In genomic region chr16:85460983-85461813, GRCh38 we compare ENCODE assay signal across 8 cellular contexts.
DNase-seq lines count a peak whose midpoint lies in the region; ATAC-seq, FAIRE-seq and TF ChIP-seq lines count a peak whose summit lies in the region.

No MANE protein-coding gene starts in this region.

- H3K23me2 ChIP-seq in H9 (ENCODE audit: insufficient read length, low read depth, low read length, poor library complexity, severe bottlenecking) = peaks cover 8% of the 10 kb centered on the region

- H3K4me3 ChIP-seq in fibroblast of mammary gland (ENCODE audit: control insufficient read depth, low read depth, low read length) = no peak overlapping the region
- no peak overlapping the region for H3K4me3 ChIP-seq in skeletal muscle cell (ENCODE audit: low read depth, low read length)

- H2AK5ac ChIP-seq in H9 (ENCODE audit: insufficient read length, low read length) = no peak overlapping the region

- no peak overlapping the region for H4K5ac ChIP-seq in H9 (ENCODE audit: insufficient read length, low read depth, low read length)

- H4K8ac ChIP-seq in H9 (replicated peaks; ENCODE audit: insufficient read length, low read depth, low read length) = no peak overlapping the region

- no peak overlapping the region for H2BK5ac ChIP-seq in H9 (ENCODE audit: insufficient read length, low read length)

- FAIRE-seq in GM19239 (lab: Jason Lieb, UNC) = no peak

- H3K4ac ChIP-seq in H9 (ENCODE audit: low read depth, low read length) = no peak overlapping the region

- H3K4me1 ChIP-seq in H9 (ENCODE audit: insufficient read depth, low read length) = peaks cover 8% of the 10 kb centered on the region

- H3K4me3 Mint-ChIP-seq in H9 = peak overlapping the region; percentile 71 to 86

- no peak overlapping the region for H3K9ac ChIP-seq in H9 (ENCODE audit: extremely low read depth, insufficient read length, low read length)

- no peak overlapping the region for H4K91ac ChIP-seq in H9 (ENCODE audit: insufficient read length, low read depth, low read length)

- no peaks in the 10 kb centered on the region for H3K36me3 Mint-ChIP-seq in H9 (ENCODE audit: insufficient read depth in 1 of 3, low read depth in 3 of 3)

- no peaks in the 10 kb centered on the region for H3K79me2 ChIP-seq in H9 (ENCODE audit: insufficient read depth, low read length)

- peak overlapping the region in 2 of 3 experiments; percentile 42 to 53; a peak in 2 of 7 replicates for H3K27ac Mint-ChIP-seq in H9

- no peak overlapping the region for H2BK20ac ChIP-seq in H9 (ENCODE audit: low read depth, low read length, poor library complexity, severe bottlenecking)

- H3K9me3 Mint-ChIP-seq in H9 = no peaks in the 10 kb centered on the region

- no peak overlapping the region for H3K14ac ChIP-seq in H9 (ENCODE audit: insufficient read depth, low read length)

- H3K79me1 ChIP-seq in H9 (ENCODE audit: insufficient read depth, low read depth, low read length, poor library complexity, severe bottlenecking) = no peaks in the 10 kb centered on the region

- H2BK15ac ChIP-seq in H9 (ENCODE audit: low read depth, low read length) = no peak overlapping the region

- WGBS in H9 (ENCODE audit: extremely low coverage, insufficient read length, low lambda C conversion rate) = no CpG with 5 or more reads among the region's 16 CpGs

- ATAC-seq in GM21423 (IDR thresholded peaks at IDR 0.05; ENCODE audit: unreplicated experiment) = no peak

- peak overlapping the region; percentile 45 for H3K4me2 ChIP-seq in H9 (ENCODE audit: insufficient read depth, insufficient read length, low read length)

- H4K20me1 ChIP-seq in H9 (ENCODE audit: control insufficient read depth, insufficient read depth, insufficient read length) = no peaks in the 10 kb centered on the region

- H3K4me1 Mint-ChIP-seq in H9 = peaks cover 28 to 49% of the 10 kb centered on the region in 2 experiments

- H3K27me3 Mint-ChIP-seq in H9 (ENCODE audit: low read depth) = peaks cover 88% of the 10 kb centered on the region

- H3K9me3 ChIP-seq in H9 (ENCODE audit: control insufficient read depth, low read depth, low read length) = no peaks in the 10 kb centered on the region

- H3K56ac ChIP-seq in H9 (ENCODE audit: insufficient read length, low read depth, low read length) = no peak overlapping the region

- no peak overlapping the region for H3K18ac ChIP-seq in H9 (ENCODE audit: insufficient read length, low read depth, low read length)

- no peak overlapping the region for H2BK12ac ChIP-seq in H9 (ENCODE audit: insufficient read length, low read depth, low read length)

- H2AFZ ChIP-seq in H9 (ENCODE audit: low read length) = no peak overlapping the region

- no peak overlapping the region for H3T11ph ChIP-seq in H9 (ENCODE audit: low read length)

- H3K27me3 ChIP-seq in H9 (ENCODE audit: insufficient read depth, low read length) = peaks cover 4% of the 10 kb centered on the region; the same call in 1 of the 2 replicates

- no peak overlapping the region for H3K27ac ChIP-seq in H9 (ENCODE audit: insufficient read length, low read depth, low read length)

- TF ChIP-seq CTCF in H9 (conservative IDR thresholded peaks at IDR 0.05) = no peak
- no peak for TF ChIP-seq CTCF in fibroblast of mammary gland (conservative IDR thresholded peaks at IDR 0.05; ENCODE audit: control insufficient read depth, insufficient read depth, low read depth, low read length)

- H2BK120ac ChIP-seq in H9 (ENCODE audit: low read depth, low read length, poor library complexity, severe bottlenecking) = no peak overlapping the region

- no peak for DNase-seq in H9
- DNase-seq in NCI-H345 treated with DMSO at 0.1 percent for 48 hours (lab: John Stamatoyannopoulos, UW; ENCODE audit: unreplicated experiment) = peak; percentile 87
- DNase-seq in fibroblast of mammary gland (ENCODE audit: low read depth) = peak; percentile 76
- DNase-seq in skeletal muscle cell (ENCODE audit: low read depth) = peak; percentile 50
- DNase-seq in SW 1271 (lab: John Stamatoyannopoulos, UW) = no peak
- DNase-seq in NCI-H2029 treated with DMSO at 0.1 percent for 48 hours (lab: John Stamatoyannopoulos, UW) = no peak
- no peak for DNase-seq in GM19239 (ENCODE audit: insufficient read length, low spot score)

- H3K23ac ChIP-seq in H9 (ENCODE audit: insufficient read length, low read depth, low read length) = no peak overlapping the region

Comparison
In these comparisons a context has a peak if more than half of its experiments do, and no peak if none do; other contexts are left out.
1. DNase-seq: peak in NCI-H345 treated with DMSO at 0.1 percent for 48 hours (single experiment), fibroblast of mammary gland (single experiment) and skeletal muscle cell (single experiment); none in H9 (single experiment), SW 1271 (0 of 2), NCI-H2029 treated with DMSO at 0.1 percent for 48 hours (single experiment) and GM19239 (single experiment).